ENCODE assay signal across 1 cellular context in genomic region chr10:74114041-74114448, GRCh38.
A peak's percentile ranks its signal among the peaks of the same experiment; 100 is the strongest.
TF ChIP-seq lines count a peak whose summit lies in the region.

No MANE protein-coding gene starts in this region.

TF ChIP-seq in HEK293, 187 proteins besides CTCF, POLR2A, EP300 and RAD21 (continued from another document):
- TF ChIP-seq ZNF791 (tag by site-specific recombination; IDR thresholded peaks at IDR 0.05) = no peak
- no peak for TF ChIP-seq GLI4 (tag by site-specific recombination; IDR thresholded peaks at IDR 0.05)
- TF ChIP-seq TRIM28 (IDR thresholded peaks at IDR 0.05; ENCODE audit: borderline replicate concordance, low read length) = no peak
- no peak for TF ChIP-seq KLF8 (tag by site-specific recombination; IDR thresholded peaks at IDR 0.05)
- no peak for TF ChIP-seq MZF1 (tag by site-specific recombination; IDR thresholded peaks at IDR 0.05; ENCODE audit: borderline replicate concordance)
- peak; percentile 74 for TF ChIP-seq ZSCAN4 (tag by site-specific recombination; IDR thresholded peaks at IDR 0.05)
- TF ChIP-seq ZNF777 (tag by site-specific recombination; IDR thresholded peaks at IDR 0.05; ENCODE audit: borderline replicate concordance) = no peak
- TF ChIP-seq REPIN1 (tag by site-specific recombination; IDR thresholded peaks at IDR 0.05; ENCODE audit: low read depth) = no peak
- TF ChIP-seq, protein P1, sequence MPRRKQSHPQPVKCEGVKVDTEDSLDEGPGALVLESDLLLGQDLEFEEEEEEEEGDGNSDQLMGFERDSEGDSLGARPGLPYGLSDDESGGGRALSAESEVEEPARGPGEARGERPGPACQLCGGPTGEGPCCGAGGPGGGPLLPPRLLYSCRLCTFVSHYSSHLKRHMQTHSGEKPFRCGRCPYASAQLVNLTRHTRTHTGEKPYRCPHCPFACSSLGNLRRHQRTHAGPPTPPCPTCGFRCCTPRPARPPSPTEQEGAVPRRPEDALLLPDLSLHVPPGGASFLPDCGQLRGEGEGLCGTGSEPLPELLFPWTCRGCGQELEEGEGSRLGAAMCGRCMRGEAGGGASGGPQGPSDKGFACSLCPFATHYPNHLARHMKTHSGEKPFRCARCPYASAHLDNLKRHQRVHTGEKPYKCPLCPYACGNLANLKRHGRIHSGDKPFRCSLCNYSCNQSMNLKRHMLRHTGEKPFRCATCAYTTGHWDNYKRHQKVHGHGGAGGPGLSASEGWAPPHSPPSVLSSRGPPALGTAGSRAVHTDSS (tag by site-specific recombination; IDR thresholded peaks at IDR 0.05) = no peak
- no peak for TF ChIP-seq SCRT1 (tag by site-specific recombination; IDR thresholded peaks at IDR 0.05; ENCODE audit: borderline replicate concordance)
- no peak for TF ChIP-seq ZFP69B (tag by site-specific recombination; IDR thresholded peaks at IDR 0.05)
- 0 out of 2 replicates have a peak, but pooled peaks have one; percentile 6 for TF ChIP-seq ZFHX2 (tag by site-specific recombination; conservative IDR thresholded peaks at IDR 0.05)
- TF ChIP-seq ZNF571 (tag by site-specific recombination; IDR thresholded peaks at IDR 0.05) = no peak
- TF ChIP-seq BCL11B (tag by site-specific recombination; IDR thresholded peaks at IDR 0.05; ENCODE audit: low read depth) = no peak
- no peak for TF ChIP-seq ZNF184 (tag by site-specific recombination; IDR thresholded peaks at IDR 0.05)
- TF ChIP-seq ZNF140 (tag by site-specific recombination; IDR thresholded peaks at IDR 0.05) = no peak
- TF ChIP-seq ZNF362 (tag by site-specific recombination; IDR thresholded peaks at IDR 0.05) = no peak
- no peak for TF ChIP-seq HOXD13 (CRISPR knock-in tag; IDR thresholded peaks at IDR 0.05; ENCODE audit: borderline replicate concordance)
- TF ChIP-seq ZNF658 (tag by site-specific recombination; IDR thresholded peaks at IDR 0.05) = no peak
- TF ChIP-seq FEZF1 (tag by site-specific recombination; IDR thresholded peaks at IDR 0.05) = no peak
- TF ChIP-seq ZNF560 (tag by site-specific recombination; IDR thresholded peaks at IDR 0.05; ENCODE audit: borderline replicate concordance) = no peak
- TF ChIP-seq, protein P2, sequence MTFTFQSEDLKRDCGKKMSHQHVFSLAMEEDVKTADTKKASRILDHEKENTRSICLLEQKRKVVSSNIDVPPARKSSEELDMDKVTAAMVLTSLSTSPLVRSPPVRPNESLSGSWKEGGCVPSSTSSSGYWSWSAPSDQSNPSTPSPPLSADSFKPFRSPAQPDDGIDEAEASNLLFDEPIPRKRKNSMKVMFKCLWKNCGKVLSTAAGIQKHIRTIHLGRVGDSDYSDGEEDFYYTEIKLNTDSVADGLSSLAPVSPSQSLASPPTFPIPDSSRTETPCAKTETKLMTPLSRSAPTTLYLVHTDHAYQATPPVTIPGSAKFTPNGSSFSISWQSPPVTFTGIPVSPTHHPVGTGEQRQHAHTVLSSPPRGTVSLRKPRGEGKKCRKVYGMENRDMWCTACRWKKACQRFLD (tag by site-specific recombination; IDR thresholded peaks at IDR 0.05) = no peak
- no peak for TF ChIP-seq ZNF510 (tag by site-specific recombination; IDR thresholded peaks at IDR 0.05; ENCODE audit: insufficient replicate concordance)
- no peak for TF ChIP-seq ZEB2 (tag by site-specific recombination; IDR thresholded peaks at IDR 0.05)
- no peak for TF ChIP-seq ZSCAN16 (tag by site-specific recombination; IDR thresholded peaks at IDR 0.05)
- TF ChIP-seq, protein P3, sequence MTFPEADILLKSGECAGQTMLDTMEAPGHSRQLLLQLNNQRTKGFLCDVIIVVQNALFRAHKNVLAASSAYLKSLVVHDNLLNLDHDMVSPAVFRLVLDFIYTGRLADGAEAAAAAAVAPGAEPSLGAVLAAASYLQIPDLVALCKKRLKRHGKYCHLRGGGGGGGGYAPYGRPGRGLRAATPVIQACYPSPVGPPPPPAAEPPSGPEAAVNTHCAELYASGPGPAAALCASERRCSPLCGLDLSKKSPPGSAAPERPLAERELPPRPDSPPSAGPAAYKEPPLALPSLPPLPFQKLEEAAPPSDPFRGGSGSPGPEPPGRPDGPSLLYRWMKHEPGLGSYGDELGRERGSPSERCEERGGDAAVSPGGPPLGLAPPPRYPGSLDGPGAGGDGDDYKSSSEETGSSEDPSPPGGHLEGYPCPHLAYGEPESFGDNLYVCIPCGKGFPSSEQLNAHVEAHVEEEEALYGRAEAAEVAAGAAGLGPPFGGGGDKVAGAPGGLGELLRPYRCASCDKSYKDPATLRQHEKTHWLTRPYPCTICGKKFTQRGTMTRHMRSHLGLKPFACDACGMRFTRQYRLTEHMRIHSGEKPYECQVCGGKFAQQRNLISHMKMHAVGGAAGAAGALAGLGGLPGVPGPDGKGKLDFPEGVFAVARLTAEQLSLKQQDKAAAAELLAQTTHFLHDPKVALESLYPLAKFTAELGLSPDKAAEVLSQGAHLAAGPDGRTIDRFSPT (tag by site-specific recombination; IDR thresholded peaks at IDR 0.05) = 0 out of 2 replicates have a peak, but pooled peaks have one; percentile 35
- TF ChIP-seq SP7 (tag by site-specific recombination; IDR thresholded peaks at IDR 0.05) = no peak
- TF ChIP-seq ZNF221 (tag by site-specific recombination; IDR thresholded peaks at IDR 0.05; ENCODE audit: borderline replicate concordance) = no peak
- TF ChIP-seq KLF7 (tag by site-specific recombination; IDR thresholded peaks at IDR 0.05; ENCODE audit: borderline replicate concordance) = no peak
